In genomic region chr2:73716518-73717250, GRCh38 we compare ENCODE assay signal across 10 cellular contexts. TPM values are rescaled to one million over a fixed set of nuclear protein-coding genes. Genes with fewer than 3 reads are reported as not detected.
DNase-seq lines count a peak whose midpoint lies in the region; ATAC-seq, FAIRE-seq and TF ChIP-seq lines count a peak whose summit lies in the region.
"Had no signal": no experiment of that assay in that cellular context is flagged by ENCODE, and none has a peak within 500 bp of the region (broad histone marks: within the 10 kb centered on the region; RNA-seq: fewer than 3 reads in every experiment).

No MANE protein-coding gene starts in this region.

- no peak for FAIRE-seq in GM19239 (lab: Jason Lieb, UNC)

- DNase-seq in SW480 (ENCODE audit: low spot score) (peak; percentile 25), foreskin melanocyte (peak; percentile 24), sciatic nerve (ENCODE audit: low spot score) (no peak), posterior cingulate gyrus (no peak), NCI-H82 treated with DMSO at 0.1 percent for 48 hours (lab: John Stamatoyannopoulos, UW; ENCODE audit: unreplicated experiment) (no peak), EL (no peak), GM19239 (ENCODE audit: insufficient read length, low spot score) (no peak)
- DNase-seq: activated CD4-positive, alpha-beta T cell treated with anti-CD3 and anti-CD28 coated beads, Interleukin-2, amount 50 U/mL, for 48 hours; retina had no signal

- no peaks in the 10 kb centered on the region for H3K4me1 ChIP-seq in HEK293 (ENCODE audit: control insufficient read depth, insufficient read depth, low read length)

- peak; percentile 74 for ATAC-seq in sciatic nerve

- CTCF ChIA-PET in HEK293 (lab: Yijun Ruan, JAX) = no interaction called here

- TF ChIP-seq CTCF in HEK293 (tag by site-specific recombination; IDR thresholded peaks at IDR 0.05) = no peak

- POLR2A ChIA-PET in HEK293 (lab: Yijun Ruan, JAX) = no interaction called here

- no peak overlapping the region for H3K27ac ChIP-seq in HEK293 (ENCODE audit: extremely low read depth, low read depth, low read length)

- no peaks in the 10 kb centered on the region for H3K9me3 ChIP-seq in HEK293 (ENCODE audit: control insufficient read depth, insufficient read depth, low read depth, low read length)

- intact Hi-C loops in sciatic nerve (cut with DNase I) = no loop called here
- intact Hi-C loops in posterior cingulate gyrus (cut with DNase I) = no loop called here

- H3K36me3 ChIP-seq in HEK293 (ENCODE audit: control insufficient read depth in 2 of 2, insufficient read depth in 1 of 2, low read length in 2 of 2) = no peaks in the 10 kb centered on the region

- H3K4me3 ChIP-seq in HEK293 (ENCODE audit: low read depth, low read length) = no peak overlapping the region

TF ChIP-seq in HEK293, 187 proteins besides CTCF, POLR2A, EP300 and RAD21:
- TF ChIP-seq PRDM1 (tag by site-specific recombination; IDR thresholded peaks at IDR 0.05) (0 out of 2 replicates have a peak, but pooled peaks have one; percentile 8), ZNF791 (tag by site-specific recombination; IDR thresholded peaks at IDR 0.05) (no peak)

RNA-seq across cellular contexts. Expression of gene TPRKB, which starts 20.5 kb away (rescaled TPM):
- 16.1 TPM for total RNA-seq in sciatic nerve

Comparison
In these comparisons a context has a peak if more than half of its experiments do, and no peak if none do; other contexts are left out.
1. DNase-seq: peak in SW480 (single experiment) and foreskin melanocyte (single experiment); none in sciatic nerve (single experiment), posterior cingulate gyrus (0 of 10), NCI-H82 treated with DMSO at 0.1 percent for 48 hours (single experiment), EL (single experiment) and GM19239 (single experiment).